Comparison of ENCODE assay signal across 9 cellular contexts in genomic region chr21:14864211-14865021, GRCh38.
A peak's percentile ranks its signal among the peaks of the same experiment; 100 is the strongest.
DNase-seq lines count a peak whose midpoint lies in the region; ATAC-seq and TF ChIP-seq lines count a peak whose summit lies in the region.
"Had no signal": no experiment of that assay in that cellular context is flagged by ENCODE, and none has a peak within 500 bp of the region (broad histone marks: within the 10 kb centered on the region; RNA-seq: fewer than 3 reads in every experiment).

No MANE protein-coding gene starts in this region.

- TF ChIP-seq CTCF in GM13976 (IDR thresholded peaks at IDR 0.05; ENCODE audit: borderline replicate concordance, control extremely low read depth, extremely low read depth, insufficient read depth, missing control alignments) (peak; percentile 83), osteocyte (IDR thresholded peaks at IDR 0.05) (peak; percentile 59)

- H3K4me1 Mint-ChIP-seq in activated T-cell treated with anti-CD3 and anti-CD28 coated beads, Interleukin-2, amount 50 U/mL, for 72 hours (ENCODE audit: low read depth), result peaks cover 14% of the 10 kb centered on the region
- H3K4me1 Mint-ChIP-seq in osteocyte (ENCODE audit: unreplicated experiment), result no peaks in the 10 kb centered on the region

- DNase-seq in A172 (ENCODE audit: low spot score), result peak; percentile 62
- DNase-seq in GM13976 (ENCODE audit: low spot score), result no peak
- peak; percentile 48 to 74 for DNase-seq in NCI-H526 (lab: John Stamatoyannopoulos, UW)
- peak; percentile 37 to 48 for DNase-seq in activated T-cell treated with anti-CD3 and anti-CD28 coated beads, Interleukin-2, amount 50 U/mL, for 72 hours
- peak; percentile 64 for DNase-seq in glomerular endothelial cell (ENCODE audit: extremely low read depth, low read depth, low spot score)
- no peak for DNase-seq in osteocyte (ENCODE audit: extremely low spot score, unreplicated experiment)

- in situ Hi-C loops in GM13976 (cut with MboI; ENCODE audit: low sequenced_read_pairs, unreplicated experiment), result no loop called here

- H3K9me3 Mint-ChIP-seq in activated T-cell treated with anti-CD3 and anti-CD28 coated beads, Interleukin-2, amount 50 U/mL, for 72 hours, result peaks cover 0 to 1% of the 10 kb centered on the region in 2 donors
- no peaks in the 10 kb centered on the region for H3K9me3 Mint-ChIP-seq in osteocyte (ENCODE audit: unreplicated experiment)
- H3K9me3 Mint-ChIP-seq: naive thymus-derived CD8-positive, alpha-beta T cell had no signal

- H3K27me3 Mint-ChIP-seq in activated T-cell treated with anti-CD3 and anti-CD28 coated beads, Interleukin-2, amount 50 U/mL, for 72 hours (ENCODE audit: low read depth), result no peaks in the 10 kb centered on the region
- H3K27me3 Mint-ChIP-seq in osteocyte (ENCODE audit: unreplicated experiment), result no peaks in the 10 kb centered on the region

- no peaks in the 10 kb centered on the region for H3K36me3 Mint-ChIP-seq in activated T-cell treated with anti-CD3 and anti-CD28 coated beads, Interleukin-2, amount 50 U/mL, for 72 hours (ENCODE audit: insufficient read depth in 2 of 2)
- H3K36me3 Mint-ChIP-seq in osteocyte (ENCODE audit: unreplicated experiment), result no peaks in the 10 kb centered on the region
- H3K36me3 Mint-ChIP-seq: naive thymus-derived CD8-positive, alpha-beta T cell had no signal

- no peak overlapping the region for H3K27ac Mint-ChIP-seq in activated T-cell treated with anti-CD3 and anti-CD28 coated beads, Interleukin-2, amount 50 U/mL, for 72 hours
- H3K27ac Mint-ChIP-seq in osteocyte (ENCODE audit: unreplicated experiment), result no peak overlapping the region
- H3K27ac Mint-ChIP-seq: naive thymus-derived CD8-positive, alpha-beta T cell had no signal

- no peak overlapping the region for H3K4me3 Mint-ChIP-seq in activated T-cell treated with anti-CD3 and anti-CD28 coated beads, Interleukin-2, amount 50 U/mL, for 72 hours
- no peak overlapping the region for H3K4me3 Mint-ChIP-seq in osteocyte (ENCODE audit: unreplicated experiment)
- H3K4me3 Mint-ChIP-seq: naive thymus-derived CD8-positive, alpha-beta T cell had no signal

- ATAC-seq in HG02884 (IDR thresholded peaks at IDR 0.05; ENCODE audit: unreplicated experiment) (peak; percentile 81), GM19467 (IDR thresholded peaks at IDR 0.05; ENCODE audit: unreplicated experiment) (no peak)
- peak; percentile 65 to 69 for ATAC-seq in activated T-cell treated with anti-CD3 and anti-CD28 coated beads, Interleukin-2, amount 50 U/mL, for 72 hours (replicated peaks in 1 of 2)

Comparison
In these comparisons a context has a peak if more than half of its experiments do, and no peak if none do; other contexts are left out.
1. DNase-seq: peak in A172 (single experiment), NCI-H526 (2 of 2), activated T-cell treated with anti-CD3 and anti-CD28 coated beads, Interleukin-2, amount 50 U/mL, for 72 hours (2 of 2) and glomerular endothelial cell (single experiment); none in GM13976 (single experiment) and osteocyte (single experiment).